In the genomic region with DNA sequence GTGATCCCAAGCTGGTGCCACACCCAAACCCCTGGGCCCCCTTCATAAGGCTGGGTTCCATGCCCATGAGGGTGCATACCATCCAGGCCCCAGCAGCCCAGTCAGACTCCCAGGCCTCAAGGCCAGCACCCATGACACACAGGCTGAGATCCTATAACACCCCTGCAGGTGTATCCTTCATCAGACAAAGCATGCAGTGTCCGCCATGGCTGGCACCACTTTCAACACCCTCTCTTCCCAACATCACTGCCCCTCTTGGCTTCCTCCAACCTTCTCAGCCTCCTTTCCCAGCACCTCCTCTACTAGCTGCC, we compare ENCODE assay signal across 1 cellular context.
TF ChIP-seq lines count a peak whose summit lies in the region.

No MANE protein-coding gene starts in this region.

TF ChIP-seq in HCT116, 20 proteins besides CTCF, POLR2A, EP300 and RAD21 (continued from another document):
- TF ChIP-seq, protein P1, sequence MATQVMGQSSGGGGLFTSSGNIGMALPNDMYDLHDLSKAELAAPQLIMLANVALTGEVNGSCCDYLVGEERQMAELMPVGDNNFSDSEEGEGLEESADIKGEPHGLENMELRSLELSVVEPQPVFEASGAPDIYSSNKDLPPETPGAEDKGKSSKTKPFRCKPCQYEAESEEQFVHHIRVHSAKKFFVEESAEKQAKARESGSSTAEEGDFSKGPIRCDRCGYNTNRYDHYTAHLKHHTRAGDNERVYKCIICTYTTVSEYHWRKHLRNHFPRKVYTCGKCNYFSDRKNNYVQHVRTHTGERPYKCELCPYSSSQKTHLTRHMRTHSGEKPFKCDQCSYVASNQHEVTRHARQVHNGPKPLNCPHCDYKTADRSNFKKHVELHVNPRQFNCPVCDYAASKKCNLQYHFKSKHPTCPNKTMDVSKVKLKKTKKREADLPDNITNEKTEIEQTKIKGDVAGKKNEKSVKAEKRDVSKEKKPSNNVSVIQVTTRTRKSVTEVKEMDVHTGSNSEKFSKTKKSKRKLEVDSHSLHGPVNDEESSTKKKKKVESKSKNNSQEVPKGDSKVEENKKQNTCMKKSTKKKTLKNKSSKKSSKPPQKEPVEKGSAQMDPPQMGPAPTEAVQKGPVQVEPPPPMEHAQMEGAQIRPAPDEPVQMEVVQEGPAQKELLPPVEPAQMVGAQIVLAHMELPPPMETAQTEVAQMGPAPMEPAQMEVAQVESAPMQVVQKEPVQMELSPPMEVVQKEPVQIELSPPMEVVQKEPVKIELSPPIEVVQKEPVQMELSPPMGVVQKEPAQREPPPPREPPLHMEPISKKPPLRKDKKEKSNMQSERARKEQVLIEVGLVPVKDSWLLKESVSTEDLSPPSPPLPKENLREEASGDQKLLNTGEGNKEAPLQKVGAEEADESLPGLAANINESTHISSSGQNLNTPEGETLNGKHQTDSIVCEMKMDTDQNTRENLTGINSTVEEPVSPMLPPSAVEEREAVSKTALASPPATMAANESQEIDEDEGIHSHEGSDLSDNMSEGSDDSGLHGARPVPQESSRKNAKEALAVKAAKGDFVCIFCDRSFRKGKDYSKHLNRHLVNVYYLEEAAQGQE (IDR thresholded peaks at IDR 0.05; ENCODE audit: low read depth), result no peak
- TF ChIP-seq, protein P2, sequence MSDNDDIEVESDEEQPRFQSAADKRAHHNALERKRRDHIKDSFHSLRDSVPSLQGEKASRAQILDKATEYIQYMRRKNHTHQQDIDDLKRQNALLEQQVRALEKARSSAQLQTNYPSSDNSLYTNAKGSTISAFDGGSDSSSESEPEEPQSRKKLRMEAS (IDR thresholded peaks at IDR 0.05), result no peak
- no peak for TF ChIP-seq EGR1 (IDR thresholded peaks at IDR 0.05; ENCODE audit: low read depth)
- no peak for TF ChIP-seq FOSL1 (IDR thresholded peaks at IDR 0.05; ENCODE audit: low read depth)
- TF ChIP-seq POLR2AphosphoS5 (IDR thresholded peaks at IDR 0.05; ENCODE audit: low read depth, low read length), result no peak
- TF ChIP-seq, protein P3, sequence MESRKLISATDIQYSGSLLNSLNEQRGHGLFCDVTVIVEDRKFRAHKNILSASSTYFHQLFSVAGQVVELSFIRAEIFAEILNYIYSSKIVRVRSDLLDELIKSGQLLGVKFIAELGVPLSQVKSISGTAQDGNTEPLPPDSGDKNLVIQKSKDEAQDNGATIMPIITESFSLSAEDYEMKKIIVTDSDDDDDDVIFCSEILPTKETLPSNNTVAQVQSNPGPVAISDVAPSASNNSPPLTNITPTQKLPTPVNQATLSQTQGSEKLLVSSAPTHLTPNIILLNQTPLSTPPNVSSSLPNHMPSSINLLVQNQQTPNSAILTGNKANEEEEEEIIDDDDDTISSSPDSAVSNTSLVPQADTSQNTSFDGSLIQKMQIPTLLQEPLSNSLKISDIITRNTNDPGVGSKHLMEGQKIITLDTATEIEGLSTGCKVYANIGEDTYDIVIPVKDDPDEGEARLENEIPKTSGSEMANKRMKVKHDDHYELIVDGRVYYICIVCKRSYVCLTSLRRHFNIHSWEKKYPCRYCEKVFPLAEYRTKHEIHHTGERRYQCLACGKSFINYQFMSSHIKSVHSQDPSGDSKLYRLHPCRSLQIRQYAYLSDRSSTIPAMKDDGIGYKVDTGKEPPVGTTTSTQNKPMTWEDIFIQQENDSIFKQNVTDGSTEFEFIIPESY (IDR thresholded peaks at IDR 0.05; ENCODE audit: extremely low read depth, insufficient replicate concordance, low read length), result no peak
- no peak for TF ChIP-seq ZNF274 (IDR thresholded peaks at IDR 0.05; ENCODE audit: low read depth, low read length)
